ENCODE assay signal across 22 cellular contexts in genomic region chr7:154879629-154880028, GRCh38.
DNase-seq lines count a peak whose midpoint lies in the region; ATAC-seq and TF ChIP-seq lines count a peak whose summit lies in the region.
"Had no signal": no experiment of that assay in that cellular context is flagged by ENCODE, and none has a peak within 500 bp of the region (broad histone marks: within the 10 kb centered on the region; RNA-seq: fewer than 3 reads in every experiment).

No MANE protein-coding gene starts in this region.

- no peaks in the 10 kb centered on the region for H3K36me3 ChIP-seq in left lung
- H3K36me3 ChIP-seq in Peyer's patch = no peaks in the 10 kb centered on the region
- no peaks in the 10 kb centered on the region for H3K36me3 ChIP-seq in GM23338 (ENCODE audit: insufficient read depth)
- H3K36me3 ChIP-seq: adrenal gland; BLaER1 treated with 17β-estradiol and CSF1 and Interleukin-3, amounts not matched to agents 10 nM and 100 nM; SJSA1 had no signal

- H3K9me2 ChIP-seq in GM23338 (ENCODE audit: insufficient read depth) = no peaks in the 10 kb centered on the region

- TF ChIP-seq POLR2A in Peyer's patch (IDR thresholded peaks at IDR 0.05) = no peak

- no peaks in the 10 kb centered on the region for H3K36me3 Mint-ChIP-seq in activated CD8-positive, alpha-beta memory T cell treated with anti-CD3 and anti-CD28 coated beads, Interleukin-2, amount 10 ng/mL, durations not matched to agents 7 days and 5 days
- no peaks in the 10 kb centered on the region; the same call in 2 of the 3 replicates for H3K36me3 Mint-ChIP-seq in GM23338 (ENCODE audit: low read depth)

- no peak overlapping the region for H3K27ac Mint-ChIP-seq in activated CD8-positive, alpha-beta memory T cell treated with anti-CD3 and anti-CD28 coated beads, Interleukin-2, amount 10 ng/mL, durations not matched to agents 7 days and 5 days
- H3K27ac Mint-ChIP-seq in GM23338 = no peak overlapping the region
- H3K27ac Mint-ChIP-seq: dendritic cell treated with granulocyte-macrophage colony-stimulating factor and Interleukin-4, amounts not matched to agents 40 ng/mL and 50 ng/mL, for 4 days; T-helper 17 cell had no signal

- H3K4me3 Mint-ChIP-seq in activated CD8-positive, alpha-beta memory T cell treated with anti-CD3 and anti-CD28 coated beads, Interleukin-2, amount 10 ng/mL, durations not matched to agents 7 days and 5 days = no peak overlapping the region
- no peak overlapping the region for H3K4me3 Mint-ChIP-seq in GM23338
- H3K4me3 Mint-ChIP-seq: dendritic cell treated with granulocyte-macrophage colony-stimulating factor and Interleukin-4, amounts not matched to agents 40 ng/mL and 50 ng/mL, for 4 days; neural crest cell; T-helper 17 cell had no signal

- intact Hi-C loops in left lung (cut with DNase I) = no loop called here

- H3K4me2 ChIP-seq in GM23338 = no peak overlapping the region
- H3K4me2 ChIP-seq: A549; BLaER1 treated with 17β-estradiol and CSF1 and Interleukin-3, amounts not matched to agents 10 nM and 100 nM had no signal

- H2AFZ ChIP-seq in GM23338 = no peak overlapping the region

- no peaks in the 10 kb centered on the region for H3K27me3 Mint-ChIP-seq in activated CD8-positive, alpha-beta memory T cell treated with anti-CD3 and anti-CD28 coated beads, Interleukin-2, amount 10 ng/mL, durations not matched to agents 7 days and 5 days
- peaks cover 2% of the 10 kb centered on the region for H3K27me3 Mint-ChIP-seq in GM23338 (ENCODE audit: insufficient read depth, low read depth, poor library complexity)
- H3K27me3 Mint-ChIP-seq: dendritic cell treated with granulocyte-macrophage colony-stimulating factor and Interleukin-4, amounts not matched to agents 40 ng/mL and 50 ng/mL, for 4 days had no signal

- CTCF ChIA-PET in activated CD8-positive, alpha-beta memory T cell treated with anti-CD3 and anti-CD28 coated beads, Interleukin-2, amount 10 ng/mL, durations not matched to agents 7 days and 5 days (lab: Charles Lee) = interaction anchor here (1.1 kb wide), 1 partner anchor 465 kb away, joined by 3 read pairs; no protein-coding TSS in a partner anchor

- no peak for TF ChIP-seq CTCF in left lung (IDR thresholded peaks at IDR 0.05)
- TF ChIP-seq CTCF in Peyer's patch (IDR thresholded peaks at IDR 0.05) = no peak
- no peak for TF ChIP-seq CTCF in GM23338 (conservative IDR thresholded peaks at IDR 0.05; ENCODE audit: low read depth in 2 of 2)

- no peak overlapping the region for H3K4me3 ChIP-seq in left lung
- H3K4me3 ChIP-seq in Peyer's patch = no peak overlapping the region
- H3K4me3 ChIP-seq in GM23338 = no peak overlapping the region
- H3K4me3 ChIP-seq: A549; adrenal gland; BLaER1 treated with 17β-estradiol and CSF1 and Interleukin-3, amounts not matched to agents 10 nM and 100 nM; SJSA1 had no signal

- no peaks in the 10 kb centered on the region for H3K4me1 Mint-ChIP-seq in activated CD8-positive, alpha-beta memory T cell treated with anti-CD3 and anti-CD28 coated beads, Interleukin-2, amount 10 ng/mL, durations not matched to agents 7 days and 5 days
- peaks cover 2% of the 10 kb centered on the region; the same call in 1 of the 3 replicates for H3K4me1 Mint-ChIP-seq in GM23338
- H3K4me1 Mint-ChIP-seq: T-helper 17 cell had no signal

- no peaks in the 10 kb centered on the region for H4K20me1 ChIP-seq in GM23338 (replicated peaks; ENCODE audit: insufficient read depth)
- H4K20me1 ChIP-seq: BLaER1 treated with 17β-estradiol and CSF1 and Interleukin-3, amounts not matched to agents 10 nM and 100 nM had no signal

- H3K9me3 ChIP-seq in left lung (no peaks in the 10 kb centered on the region), Peyer's patch (no peaks in the 10 kb centered on the region)
- H3K9me3 ChIP-seq: adrenal gland had no signal

- H3K4me1 ChIP-seq in left lung (no peaks in the 10 kb centered on the region), Peyer's patch (no peaks in the 10 kb centered on the region), GM23338 (ENCODE audit: insufficient read depth) (no peaks in the 10 kb centered on the region)
- H3K4me1 ChIP-seq: A549; BLaER1 treated with 17β-estradiol and CSF1 and Interleukin-3, amounts not matched to agents 10 nM and 100 nM; SJSA1 had no signal

- DNase-seq in DMS153 (lab: John Stamatoyannopoulos, UW) (peak; percentile 98), NCI-H1436 treated with DMSO at 0.1 percent for 48 hours (lab: John Stamatoyannopoulos, UW) (peak; percentile 39), NCI-H69 (lab: John Stamatoyannopoulos, UW) (peak; percentile 29), left lung (peak in 1 of 2 donors; percentile 43), Peyer's patch (no peak), GM23338 (ENCODE audit: low spot score) (no peak)
- DNase-seq in activated CD8-positive, alpha-beta memory T cell treated with anti-CD3 and anti-CD28 coated beads, Interleukin-2, amount 10 ng/mL, durations not matched to agents 7 days and 5 days = no peak
- DNase-seq: activated CD4-positive, alpha-beta T cell treated with anti-CD3 and anti-CD28 coated beads, Interleukin-2, amount 50 U/mL, for 4 hours; activated gamma-delta T cell treated with Interleukin-2 at 50 U/mL for 16 hours; adrenal gland; KBM-7; midbrain; MV-4-11; NCI-H524 treated with DMSO at 0.1 percent for 48 hours; stimulated activated CD4-positive, alpha-beta T cell treated with anti-CD3 and anti-CD28 coated beads, Interleukin-4, amount 100 ng/mL, for 24 hours; T-helper 17 cell had no signal

- no peaks in the 10 kb centered on the region for H3K9me3 Mint-ChIP-seq in activated CD8-positive, alpha-beta memory T cell treated with anti-CD3 and anti-CD28 coated beads, Interleukin-2, amount 10 ng/mL, durations not matched to agents 7 days and 5 days (ENCODE audit: low read depth)
- no peaks in the 10 kb centered on the region for H3K9me3 Mint-ChIP-seq in GM23338
- H3K9me3 Mint-ChIP-seq: dendritic cell treated with granulocyte-macrophage colony-stimulating factor and Interleukin-4, amounts not matched to agents 40 ng/mL and 50 ng/mL, for 4 days; neural crest cell had no signal

- peak; percentile 89 for ATAC-seq in left lung
- ATAC-seq in activated CD8-positive, alpha-beta memory T cell treated with anti-CD3 and anti-CD28 coated beads, Interleukin-2, amount 10 ng/mL, durations not matched to agents 7 days and 5 days = no peak
- ATAC-seq in GM23338 = no peak
- no peak for ATAC-seq in HG02588 (IDR thresholded peaks at IDR 0.05; ENCODE audit: unreplicated experiment)
- ATAC-seq: A549, T-helper 17 cell had no signal

- H3K27me3 ChIP-seq in left lung = peaks cover 0 to 6% of the 10 kb centered on the region in 2 donors
- H3K27me3 ChIP-seq in Peyer's patch = no peaks in the 10 kb centered on the region
- H3K27me3 ChIP-seq in GM23338 (ENCODE audit: insufficient read depth) = no peaks in the 10 kb centered on the region
- H3K27me3 ChIP-seq: adrenal gland; BLaER1 treated with 17β-estradiol and CSF1 and Interleukin-3, amounts not matched to agents 10 nM and 100 nM; SJSA1 had no signal

- H3K79me2 ChIP-seq in GM23338 (replicated peaks; ENCODE audit: insufficient read depth) = no peaks in the 10 kb centered on the region

- H3K27ac ChIP-seq in left lung = no peak overlapping the region
- H3K27ac ChIP-seq in Peyer's patch = no peak overlapping the region
- H3K27ac ChIP-seq in GM23338 (ENCODE audit: low read depth) = no peak overlapping the region
- H3K27ac ChIP-seq: A549; adrenal gland; BLaER1 treated with 17β-estradiol and CSF1 and Interleukin-3, amounts not matched to agents 10 nM and 100 nM; SJSA1 had no signal

- H3F3A ChIP-seq in GM23338 (replicated peaks; ENCODE audit: low read depth) = peaks cover 5% of the 10 kb centered on the region

TF ChIP-seq in GM23338, 12 proteins besides CTCF, POLR2A, EP300 and RAD21 (continues in another document):
- TF ChIP-seq EZH2 (IDR thresholded peaks at IDR 0.05; ENCODE audit: low read depth, unreplicated experiment) = no peak
- TF ChIP-seq ZNF114 (CRISPR knock-in tag; IDR thresholded peaks at IDR 0.05) = no peak

Comparison
In these comparisons a context has a peak if more than half of its experiments do, and no peak if none do; other contexts are left out.
1. DNase-seq: peak in DMS153 (single experiment), NCI-H1436 treated with DMSO at 0.1 percent for 48 hours (single experiment) and NCI-H69 (single experiment); none in activated CD8-positive, alpha-beta memory T cell treated with anti-CD3 and anti-CD28 coated beads, Interleukin-2, amount 10 ng/mL, durations not matched to agents 7 days and 5 days (single experiment), Peyer's patch (0 of 3) and GM23338 (single experiment).